In genomic region chr13:98454389-98454881, GRCh38 we compare ENCODE assay signal across 8 cellular contexts.
DNase-seq lines count a peak whose midpoint lies in the region; ATAC-seq and TF ChIP-seq lines count a peak whose summit lies in the region.

No MANE protein-coding gene starts in this region.

- peaks cover 38% of the 10 kb centered on the region for H3K36me3 Mint-ChIP-seq in activated CD4-positive, alpha-beta memory T cell treated with anti-CD3 and anti-CD28 coated beads for 36 hours
- H3K36me3 Mint-ChIP-seq in neural progenitor cell: peaks cover 50% of the 10 kb centered on the region

- CTCF ChIA-PET in activated CD4-positive, alpha-beta memory T cell treated with anti-CD3 and anti-CD28 coated beads for 36 hours (lab: Charles Lee): interaction anchor here (4.1 to 4.8 kb wide), 2 partner anchors 9 to 197 kb away, joined by 24 to 25 read pairs; no protein-coding TSS in a partner anchor

- peaks cover 20% of the 10 kb centered on the region for H3K4me1 Mint-ChIP-seq in activated CD4-positive, alpha-beta memory T cell treated with anti-CD3 and anti-CD28 coated beads for 36 hours (ENCODE audit: low read depth)
- H3K4me1 Mint-ChIP-seq in neural progenitor cell: peaks cover 44% of the 10 kb centered on the region

- H3F3A ChIP-seq in neural progenitor cell (ENCODE audit: low read depth): peaks cover 10% of the 10 kb centered on the region

- intact Hi-C loops in activated CD4-positive, alpha-beta memory T cell treated with anti-CD3 and anti-CD28 coated beads for 36 hours (cut with micrococcal nuclease): no loop called here
- intact Hi-C loops in heart right ventricle (cut with DNase I): loop anchor here in 5 of 10 donors (5.0 to 10.0 kb wide), 3 partner anchors 123 to 390 kb away; partner anchors contain the start of gene STK24 (in 3 of the 5)

- WGBS in heart right ventricle, 2 donors: 4 to 8% methylated on average over 7 of the region's 7 CpGs

- H3K27me3 Mint-ChIP-seq in activated CD4-positive, alpha-beta memory T cell treated with anti-CD3 and anti-CD28 coated beads for 36 hours: no peaks in the 10 kb centered on the region
- peaks cover 5% of the 10 kb centered on the region for H3K27me3 Mint-ChIP-seq in neural progenitor cell (ENCODE audit: insufficient read depth, low read depth)

- no peak overlapping the region for H3K9ac ChIP-seq in neural progenitor cell

- no peak overlapping the region for H3K4me3 Mint-ChIP-seq in activated CD4-positive, alpha-beta memory T cell treated with anti-CD3 and anti-CD28 coated beads for 36 hours
- H3K4me3 Mint-ChIP-seq in neural progenitor cell: no peak overlapping the region

- TF ChIP-seq CTCF in heart right ventricle (IDR thresholded peaks at IDR 0.05) (no peak), neural progenitor cell (IDR thresholded peaks at IDR 0.05) (no peak)

- POLR2A ChIA-PET in activated CD4-positive, alpha-beta memory T cell treated with anti-CD3 and anti-CD28 coated beads for 36 hours (lab: Charles Lee): interaction anchor here (1.0 kb wide), 1 partner anchor 8 kb away, joined by 3 read pairs; no protein-coding TSS in a partner anchor

- peaks cover 14% of the 10 kb centered on the region for H3K79me2 ChIP-seq in neural progenitor cell (ENCODE audit: low read depth)

- H3K4me1 ChIP-seq in heart right ventricle (peaks cover 11 to 71% (median 50%) of the 10 kb centered on the region in 9 donors), neural progenitor cell (peaks cover 20% of the 10 kb centered on the region)

- peak overlapping the region; percentile 58 for H3K27ac Mint-ChIP-seq in activated CD4-positive, alpha-beta memory T cell treated with anti-CD3 and anti-CD28 coated beads for 36 hours
- no peak overlapping the region for H3K27ac Mint-ChIP-seq in neural progenitor cell

- H3K4me2 ChIP-seq in neural progenitor cell: no peak overlapping the region

- no peak overlapping the region for H2AFZ ChIP-seq in neural progenitor cell (replicated peaks)

- peak; percentile 60 for DNase-seq in HS-5 (ENCODE audit: low read depth)
- no peak for DNase-seq in activated CD4-positive, alpha-beta memory T cell treated with anti-CD3 and anti-CD28 coated beads for 36 hours
- DNase-seq in heart right ventricle: no peak
- DNase-seq in smooth muscle cell of the brain vasculature (ENCODE audit: low read depth, low spot score): peak; percentile 83
- DNase-seq in neural progenitor cell (ENCODE audit: low spot score): no peak
- no peak for DNase-seq in NCI-H524 (lab: John Stamatoyannopoulos, UW)

- H4K20me1 ChIP-seq in neural progenitor cell (ENCODE audit: low read depth): peaks cover 39% of the 10 kb centered on the region

- H3K27ac ChIP-seq in heart right ventricle: peak overlapping the region in 9 of 10 donors; percentile 7 to 86 (median 66)
- H3K27ac ChIP-seq in neural progenitor cell: no peak overlapping the region

- ATAC-seq in heart right ventricle (peak in 7 of 8 donors; percentile 45 to 83 (median 68)), GM18870 (IDR thresholded peaks at IDR 0.05; ENCODE audit: unreplicated experiment) (no peak), GM18511 (IDR thresholded peaks at IDR 0.05; ENCODE audit: unreplicated experiment) (no peak)

- H3K36me3 ChIP-seq in heart right ventricle (peaks cover 0 to 93% (median 28%) of the 10 kb centered on the region in 9 donors), neural progenitor cell (no peaks in the 10 kb centered on the region)

- H3K9me3 ChIP-seq in heart right ventricle (no peaks in the 10 kb centered on the region), neural progenitor cell (ENCODE audit: low read depth) (no peaks in the 10 kb centered on the region)

- no peaks in the 10 kb centered on the region for H3K9me3 Mint-ChIP-seq in activated CD4-positive, alpha-beta memory T cell treated with anti-CD3 and anti-CD28 coated beads for 36 hours
- no peaks in the 10 kb centered on the region for H3K9me3 Mint-ChIP-seq in neural progenitor cell

- H3K4me3 ChIP-seq in heart right ventricle (no peak overlapping the region), neural progenitor cell (no peak overlapping the region)

- H3K27me3 ChIP-seq in heart right ventricle (no peaks in the 10 kb centered on the region), neural progenitor cell (no peaks in the 10 kb centered on the region)

Comparison
In these comparisons a context has a peak if more than half of its experiments do, and no peak if none do; other contexts are left out.
1. DNase-seq: peak in HS-5 (single experiment) and smooth muscle cell of the brain vasculature (single experiment); none in activated CD4-positive, alpha-beta memory T cell treated with anti-CD3 and anti-CD28 coated beads for 36 hours (single experiment), heart right ventricle (0 of 2), neural progenitor cell (single experiment) and NCI-H524 (0 of 2).
2. ATAC-seq: peak in heart right ventricle (7 of 8); none in GM18870 (single experiment) and GM18511 (single experiment).